In genomic region chr5:93583525-93583798, GRCh38 we compare ENCODE assay signal across 10 cellular contexts. TPM values are rescaled to one million over a fixed set of nuclear protein-coding genes. Genes with fewer than 3 reads are reported as not detected.
DNase-seq lines count a peak whose midpoint lies in the region; ATAC-seq and TF ChIP-seq lines count a peak whose summit lies in the region.
"Had no signal": no experiment of that assay in that cellular context is flagged by ENCODE, and none has a peak within 500 bp of the region (broad histone marks: within the 10 kb centered on the region; RNA-seq: fewer than 3 reads in every experiment).

No MANE protein-coding gene starts in this region.

- H3K27me3 Mint-ChIP-seq in activated CD8-positive, alpha-beta T cell treated with anti-CD3 and anti-CD28 coated beads, Interleukin-2, amount 10 ng/mL, durations not matched to agents 7 days and 5 days (ENCODE audit: low read depth): peaks cover 50% of the 10 kb centered on the region
- H3K27me3 Mint-ChIP-seq in activated CD8-positive, alpha-beta T cell treated with anti-CD3 and anti-CD28 coated beads for 36 hours: peaks cover 47% of the 10 kb centered on the region

- H3K4me3 Mint-ChIP-seq in activated CD8-positive, alpha-beta T cell treated with anti-CD3 and anti-CD28 coated beads, Interleukin-2, amount 10 ng/mL, durations not matched to agents 7 days and 5 days: peak overlapping the region; percentile 58
- no peak overlapping the region for H3K4me3 Mint-ChIP-seq in activated CD8-positive, alpha-beta T cell treated with anti-CD3 and anti-CD28 coated beads for 36 hours

- H3K36me3 ChIP-seq in iPS-18a (ENCODE audit: control insufficient read depth, low read depth, low read length) (no peaks in the 10 kb centered on the region), thoracic aorta (no peaks in the 10 kb centered on the region)

- CTCF ChIA-PET in activated CD8-positive, alpha-beta T cell treated with anti-CD3 and anti-CD28 coated beads, Interleukin-2, amount 10 ng/mL, durations not matched to agents 7 days and 5 days (lab: Charles Lee): interaction anchor here (1.3 to 1.6 kb wide), 2 partner anchors 24 to 217 kb away, joined by 4 to 5 read pairs; no protein-coding TSS in a partner anchor
- CTCF ChIA-PET in activated CD8-positive, alpha-beta T cell treated with anti-CD3 and anti-CD28 coated beads for 36 hours (lab: Charles Lee): interaction anchor here (0.9 to 3.2 kb wide), 6 partner anchors 18 to 333 kb away, joined by 3 to 15 read pairs (median 6); no protein-coding TSS in a partner anchor

- H3K27ac ChIP-seq in iPS-18a (ENCODE audit: low read length) (no peak overlapping the region), thoracic aorta (no peak overlapping the region)

- H3K4me1 Mint-ChIP-seq in activated CD8-positive, alpha-beta T cell treated with anti-CD3 and anti-CD28 coated beads, Interleukin-2, amount 10 ng/mL, durations not matched to agents 7 days and 5 days (ENCODE audit: low read depth): peaks cover 34% of the 10 kb centered on the region
- peaks cover 33% of the 10 kb centered on the region for H3K4me1 Mint-ChIP-seq in activated CD8-positive, alpha-beta T cell treated with anti-CD3 and anti-CD28 coated beads for 36 hours (ENCODE audit: low read depth)

- H3K27me3 ChIP-seq in iPS-18a (ENCODE audit: control insufficient read depth, insufficient read depth, low read length) (peaks cover 90% of the 10 kb centered on the region), thoracic aorta (replicated peaks; ENCODE audit: insufficient read depth) (peaks cover 16% of the 10 kb centered on the region)

- intact Hi-C loops in activated CD8-positive, alpha-beta T cell treated with anti-CD3 and anti-CD28 coated beads for 36 hours (cut with micrococcal nuclease): loop anchor here (2.0 to 5.0 kb wide), 3 partner anchors 39 to 329 kb away; no protein-coding TSS in a partner anchor

- H3K36me3 Mint-ChIP-seq in activated CD8-positive, alpha-beta T cell treated with anti-CD3 and anti-CD28 coated beads, Interleukin-2, amount 10 ng/mL, durations not matched to agents 7 days and 5 days (ENCODE audit: low read depth): peaks cover 7% of the 10 kb centered on the region
- peaks cover 3% of the 10 kb centered on the region for H3K36me3 Mint-ChIP-seq in activated CD8-positive, alpha-beta T cell treated with anti-CD3 and anti-CD28 coated beads for 36 hours (ENCODE audit: low read depth)

- H3K4me1 ChIP-seq in iPS-18a (ENCODE audit: control insufficient read depth, low read depth, low read length): peaks cover 12% of the 10 kb centered on the region
- peaks cover 31 to 47% of the 10 kb centered on the region in 2 donors for H3K4me1 ChIP-seq in thoracic aorta (ENCODE audit: control insufficient read depth in 1 of 2, low read depth in 2 of 2)

- H3K27ac Mint-ChIP-seq in activated CD8-positive, alpha-beta T cell treated with anti-CD3 and anti-CD28 coated beads, Interleukin-2, amount 10 ng/mL, durations not matched to agents 7 days and 5 days: no peak overlapping the region
- H3K27ac Mint-ChIP-seq in activated CD8-positive, alpha-beta T cell treated with anti-CD3 and anti-CD28 coated beads for 36 hours: no peak overlapping the region
- H3K27ac Mint-ChIP-seq: nephron had no signal

- no peaks in the 10 kb centered on the region for H3K9me3 ChIP-seq in iPS-18a (ENCODE audit: control insufficient read depth, low read depth, low read length)
- H3K9me3 ChIP-seq in thoracic aorta: no peaks in the 10 kb centered on the region

- no peak for ATAC-seq in activated CD8-positive, alpha-beta T cell treated with anti-CD3 and anti-CD28 coated beads, Interleukin-2, amount 10 ng/mL, durations not matched to agents 7 days and 5 days
- ATAC-seq in activated CD8-positive, alpha-beta T cell treated with anti-CD3 and anti-CD28 coated beads for 36 hours: no peak
- ATAC-seq in thoracic aorta (ENCODE audit: insufficient number of reproducible peaks, low FRiP score, low read depth): no peak
- no peak for ATAC-seq in GM21381 (IDR thresholded peaks at IDR 0.05; ENCODE audit: unreplicated experiment)

- POLR2A ChIA-PET in activated CD8-positive, alpha-beta T cell treated with anti-CD3 and anti-CD28 coated beads, Interleukin-2, amount 10 ng/mL, durations not matched to agents 7 days and 5 days (lab: Charles Lee): no interaction called here
- POLR2A ChIA-PET in activated CD8-positive, alpha-beta T cell treated with anti-CD3 and anti-CD28 coated beads for 36 hours (lab: Charles Lee): no interaction called here

- H3K9me3 Mint-ChIP-seq in activated CD8-positive, alpha-beta T cell treated with anti-CD3 and anti-CD28 coated beads, Interleukin-2, amount 10 ng/mL, durations not matched to agents 7 days and 5 days (ENCODE audit: insufficient read depth): peaks cover 6% of the 10 kb centered on the region
- peaks cover 2% of the 10 kb centered on the region for H3K9me3 Mint-ChIP-seq in activated CD8-positive, alpha-beta T cell treated with anti-CD3 and anti-CD28 coated beads for 36 hours

- peak overlapping the region; percentile 22 for H3K9ac ChIP-seq in iPS-18a (ENCODE audit: low read length)

- DNase-seq in activated CD8-positive, alpha-beta T cell treated with anti-CD3 and anti-CD28 coated beads, Interleukin-2, amount 10 ng/mL, durations not matched to agents 7 days and 5 days: no peak
- no peak for DNase-seq in activated CD8-positive, alpha-beta T cell treated with anti-CD3 and anti-CD28 coated beads for 36 hours
- DNase-seq in thoracic aorta (ENCODE audit: low spot score): no peak
- DNase-seq in ecto neural progenitor cell (ENCODE audit: low spot score): no peak
- DNase-seq in stimulated activated CD4-positive, alpha-beta T cell treated with anti-CD3 and anti-CD28 coated beads, Interleukin-12 subunit alpha, Interleukin-12 subunit beta, amount 100 ng/mL, for 4 hours: no peak
- DNase-seq: activated gamma-delta T cell treated with Interleukin-2 at 50 U/mL for 16 hours had no signal

- no peak for TF ChIP-seq CTCF in activated CD8-positive, alpha-beta T cell treated with anti-CD3 and anti-CD28 coated beads for 36 hours (IDR thresholded peaks at IDR 0.05)
- TF ChIP-seq CTCF in WI38 (IDR thresholded peaks at IDR 0.05; ENCODE audit: low read depth, low read length): no peak
- TF ChIP-seq CTCF in thoracic aorta (IDR thresholded peaks at IDR 0.05): no peak

- H3K4me3 ChIP-seq in WI38 (ENCODE audit: low read depth, low read length) (peak overlapping the region; percentile 92), iPS-18a (ENCODE audit: low read length) (peak overlapping the region; percentile 45), thoracic aorta (peak overlapping the region; percentile 74)

RNA-seq across cellular contexts. Expression of gene NR2F1, which starts 0.4 kb away (rescaled TPM):
- not detected for total RNA-seq in activated CD8-positive, alpha-beta T cell treated with anti-CD3 and anti-CD28 coated beads, Interleukin-2, amount 10 ng/mL, durations not matched to agents 7 days and 5 days
- not detected for total RNA-seq in activated CD8-positive, alpha-beta T cell treated with anti-CD3 and anti-CD28 coated beads for 36 hours
- total RNA-seq in thoracic aorta: 1 to 10 TPM; 1.1 to 3.4 TPM

RNA-seq across cellular contexts. Expression of gene NR2F1-AS1, which starts 2.4 kb away (rescaled TPM):
- not detected for total RNA-seq in activated CD8-positive, alpha-beta T cell treated with anti-CD3 and anti-CD28 coated beads, Interleukin-2, amount 10 ng/mL, durations not matched to agents 7 days and 5 days
- total RNA-seq in activated CD8-positive, alpha-beta T cell treated with anti-CD3 and anti-CD28 coated beads for 36 hours: not detected
- 1 to 10 TPM in 1 of 2 donors, under 1 TPM in 1; 0.54 to 8.7 TPM for total RNA-seq in thoracic aorta
